Comparison of ENCODE assay signal across 9 cellular contexts in the genomic region with DNA sequence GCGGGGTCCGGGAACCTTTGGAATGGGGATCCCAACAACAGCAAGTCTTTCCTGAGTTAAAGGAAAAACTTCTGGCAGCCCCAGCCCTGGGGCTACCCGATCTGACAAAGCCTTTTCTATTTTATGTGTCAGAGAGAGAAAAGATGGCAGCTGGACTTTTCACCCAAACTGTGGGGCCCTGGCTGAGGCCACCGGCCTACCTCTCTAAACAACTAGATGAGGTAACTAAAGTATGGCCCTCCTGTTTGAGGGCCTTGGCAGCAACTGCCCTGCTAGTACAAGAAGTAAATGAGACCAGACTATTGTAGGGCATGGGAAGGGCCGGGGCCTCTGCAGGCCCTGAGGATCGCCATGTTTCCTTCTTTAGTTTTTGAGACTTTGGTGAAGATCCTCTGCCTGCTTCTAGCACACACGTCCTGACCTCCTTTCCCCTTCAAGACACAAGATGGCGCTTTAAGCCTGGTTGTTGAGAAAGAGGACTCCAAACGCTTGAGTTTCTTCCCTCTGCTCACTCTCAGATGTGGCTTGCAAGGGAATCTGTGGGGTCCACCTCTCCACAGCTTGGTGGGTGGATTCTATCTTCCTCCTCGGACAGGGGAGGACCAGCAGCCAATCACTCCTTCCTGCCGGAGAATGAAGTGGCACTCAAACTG. TPM values are rescaled to one million over a fixed set of nuclear protein-coding genes. Genes with fewer than 3 reads are reported as not detected.
DNase-seq lines count a peak whose midpoint lies in the region; ATAC-seq, FAIRE-seq and TF ChIP-seq lines count a peak whose summit lies in the region.
"Had no signal": no experiment of that assay in that cellular context is flagged by ENCODE, and none has a peak within 500 bp of the region (broad histone marks: within the 10 kb centered on the region; RNA-seq: fewer than 3 reads in every experiment).

No MANE protein-coding gene starts in this region.

- ATAC-seq in GM19452 (IDR thresholded peaks at IDR 0.05; ENCODE audit: unreplicated experiment) = no peak

- peaks cover 16% of the 10 kb centered on the region for H3K27me3 ChIP-seq in smooth muscle cell (ENCODE audit: low read depth)

- no peaks in the 10 kb centered on the region for H4K20me1 ChIP-seq in smooth muscle cell (ENCODE audit: low read depth)

- no peaks in the 10 kb centered on the region for H3K36me3 ChIP-seq in HEK293 (ENCODE audit: control insufficient read depth in 2 of 2, insufficient read depth in 1 of 2, low read length in 2 of 2)
- H3K36me3 ChIP-seq in smooth muscle cell (ENCODE audit: low read depth) = no peaks in the 10 kb centered on the region

- CTCF ChIA-PET in HEK293 (lab: Yijun Ruan, JAX) = interaction anchor here (0.6 to 7.2 kb wide), 8 partner anchors 62 to 614 kb away, joined by 3 to 75 read pairs (median 3); no protein-coding TSS in a partner anchor

- no peak overlapping the region for H2AFZ ChIP-seq in smooth muscle cell (ENCODE audit: low read depth)

- no peaks in the 10 kb centered on the region for H3F3A ChIP-seq in smooth muscle cell (ENCODE audit: low read depth)

- H3K79me2 ChIP-seq in smooth muscle cell (ENCODE audit: low read depth) = no peaks in the 10 kb centered on the region

- 45% methylated on average over 11 of the region's 11 CpGs for WGBS in smooth muscle cell (ENCODE audit: low lambda C conversion rate)

- H3K27ac ChIP-seq in HEK293 (ENCODE audit: extremely low read depth, low read depth, low read length) = no peak overlapping the region
- no peak overlapping the region for H3K27ac ChIP-seq in smooth muscle cell (ENCODE audit: low read depth)

- H3K4me1 ChIP-seq in HEK293 (ENCODE audit: control insufficient read depth, insufficient read depth, low read length) (no peaks in the 10 kb centered on the region), smooth muscle cell (ENCODE audit: low read depth) (no peaks in the 10 kb centered on the region)

- no peak overlapping the region for H3K9ac ChIP-seq in smooth muscle cell (ENCODE audit: low read depth)

- no peak for FAIRE-seq in D721Med (lab: Jason Lieb, UNC)

- no peak overlapping the region for H3K4me3 ChIP-seq in HEK293 (ENCODE audit: low read depth, low read length)
- H3K4me3 ChIP-seq in smooth muscle cell = no peak overlapping the region

- H3K9me3 ChIP-seq in HEK293 (ENCODE audit: control insufficient read depth, insufficient read depth, low read depth, low read length) = no peaks in the 10 kb centered on the region
- no peaks in the 10 kb centered on the region for H3K9me3 ChIP-seq in smooth muscle cell (replicated peaks; ENCODE audit: low read depth)

- peak; percentile 80 for TF ChIP-seq CTCF in D721Med (IDR thresholded peaks at IDR 0.05; ENCODE audit: insufficient read depth, missing control alignments)
- TF ChIP-seq CTCF in HEK293 (tag by site-specific recombination; IDR thresholded peaks at IDR 0.05) = no peak; the same call in 1 of the 2 replicates
- TF ChIP-seq CTCF in smooth muscle cell (IDR thresholded peaks at IDR 0.05; ENCODE audit: borderline replicate concordance, insufficient read depth, poor library complexity, severe bottlenecking) = peak; percentile 74

- POLR2A ChIA-PET in HEK293 (lab: Yijun Ruan, JAX) = no interaction called here

- H3K4me2 ChIP-seq in smooth muscle cell = no peak overlapping the region

- DNase-seq in D721Med (ENCODE audit: insufficient read length, low spot score) (no peak), NCI-H524 (lab: John Stamatoyannopoulos, UW) (peak; percentile 68 to 80), amygdala (lab: John Stamatoyannopoulos, UW) (peak in 49 of 56 donors; percentile 4 to 76 (median 31)), iPS DF 4.7 (ENCODE audit: extremely low read depth, low spot score) (peak; percentile 82), smooth muscle cell (lab: John Stamatoyannopoulos, UW; ENCODE audit: unreplicated experiment) (no peak)
- DNase-seq in activated CD4-positive, CD25-positive, alpha-beta regulatory T cell (lab: John Stamatoyannopoulos, UW) = no peak
- DNase-seq: activated B cell treated with CpG ODN at 0.5 μM for 24 hours had no signal

TF ChIP-seq in HEK293, 187 proteins besides CTCF, POLR2A, EP300 and RAD21:
- TF ChIP-seq ZNF654 (tag by site-specific recombination; IDR thresholded peaks at IDR 0.05; ENCODE audit: low read depth) = peak; percentile 81
- TF ChIP-seq, protein P1, sequence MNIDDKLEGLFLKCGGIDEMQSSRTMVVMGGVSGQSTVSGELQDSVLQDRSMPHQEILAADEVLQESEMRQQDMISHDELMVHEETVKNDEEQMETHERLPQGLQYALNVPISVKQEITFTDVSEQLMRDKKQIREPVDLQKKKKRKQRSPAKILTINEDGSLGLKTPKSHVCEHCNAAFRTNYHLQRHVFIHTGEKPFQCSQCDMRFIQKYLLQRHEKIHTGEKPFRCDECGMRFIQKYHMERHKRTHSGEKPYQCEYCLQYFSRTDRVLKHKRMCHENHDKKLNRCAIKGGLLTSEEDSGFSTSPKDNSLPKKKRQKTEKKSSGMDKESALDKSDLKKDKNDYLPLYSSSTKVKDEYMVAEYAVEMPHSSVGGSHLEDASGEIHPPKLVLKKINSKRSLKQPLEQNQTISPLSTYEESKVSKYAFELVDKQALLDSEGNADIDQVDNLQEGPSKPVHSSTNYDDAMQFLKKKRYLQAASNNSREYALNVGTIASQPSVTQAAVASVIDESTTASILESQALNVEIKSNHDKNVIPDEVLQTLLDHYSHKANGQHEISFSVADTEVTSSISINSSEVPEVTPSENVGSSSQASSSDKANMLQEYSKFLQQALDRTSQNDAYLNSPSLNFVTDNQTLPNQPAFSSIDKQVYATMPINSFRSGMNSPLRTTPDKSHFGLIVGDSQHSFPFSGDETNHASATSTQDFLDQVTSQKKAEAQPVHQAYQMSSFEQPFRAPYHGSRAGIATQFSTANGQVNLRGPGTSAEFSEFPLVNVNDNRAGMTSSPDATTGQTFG (tag by site-specific recombination; IDR thresholded peaks at IDR 0.05; ENCODE audit: borderline replicate concordance) = no peak
- TF ChIP-seq KLF10 (tag by site-specific recombination; IDR thresholded peaks at IDR 0.05) = no peak
- TF ChIP-seq WT1 (tag by site-specific recombination; IDR thresholded peaks at IDR 0.05) = no peak
- TF ChIP-seq ZBTB7A (tag by site-specific recombination; IDR thresholded peaks at IDR 0.05; ENCODE audit: low read depth) = no peak
- TF ChIP-seq, protein P2, sequence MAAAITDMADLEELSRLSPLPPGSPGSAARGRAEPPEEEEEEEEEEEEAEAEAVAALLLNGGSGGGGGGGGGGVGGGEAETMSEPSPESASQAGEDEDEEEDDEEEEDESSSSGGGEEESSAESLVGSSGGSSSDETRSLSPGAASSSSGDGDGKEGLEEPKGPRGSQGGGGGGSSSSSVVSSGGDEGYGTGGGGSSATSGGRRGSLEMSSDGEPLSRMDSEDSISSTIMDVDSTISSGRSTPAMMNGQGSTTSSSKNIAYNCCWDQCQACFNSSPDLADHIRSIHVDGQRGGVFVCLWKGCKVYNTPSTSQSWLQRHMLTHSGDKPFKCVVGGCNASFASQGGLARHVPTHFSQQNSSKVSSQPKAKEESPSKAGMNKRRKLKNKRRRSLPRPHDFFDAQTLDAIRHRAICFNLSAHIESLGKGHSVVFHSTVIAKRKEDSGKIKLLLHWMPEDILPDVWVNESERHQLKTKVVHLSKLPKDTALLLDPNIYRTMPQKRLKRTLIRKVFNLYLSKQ (tag by site-specific recombination; IDR thresholded peaks at IDR 0.05; ENCODE audit: borderline replicate concordance) = no peak
- TF ChIP-seq GFI1B (tag by site-specific recombination; IDR thresholded peaks at IDR 0.05) = no peak

RNA-seq across cellular contexts. Expression of a gene that starts 18.5 kb away (rescaled TPM):
- not detected in 2 replicates for total RNA-seq in smooth muscle cell
- polyA plus RNA-seq in smooth muscle cell = not detected in 2 replicates
- total RNA-seq: activated B cell treated with CpG ODN at 0.5 μM for 24 hours had no signal

Comparison
In these comparisons a context has a peak if more than half of its experiments do, and no peak if none do; other contexts are left out.
1. DNase-seq: peak in NCI-H524 (2 of 2), amygdala (49 of 56) and iPS DF 4.7 (single experiment); none in D721Med (single experiment), smooth muscle cell (single experiment) and activated CD4-positive, CD25-positive, alpha-beta regulatory T cell (0 of 4).